Comparison of ENCODE assay signal across 27 cellular contexts in genomic region chr11:35231074-35231473, GRCh38.
DNase-seq lines count a peak whose midpoint lies in the region; TF ChIP-seq lines count a peak whose summit lies in the region.
"Had no signal": no experiment of that assay in that cellular context is flagged by ENCODE, and none has a peak within 500 bp of the region (broad histone marks: within the 10 kb centered on the region; RNA-seq: fewer than 3 reads in every experiment).

No MANE protein-coding gene starts in this region.

- peaks cover 50% of the 10 kb centered on the region for H3K36me3 ChIP-seq in CD4-positive, alpha-beta memory T cell (ENCODE audit: insufficient read depth, low read length)
- H3K36me3 ChIP-seq in neutrophil (peaks cover 35% of the 10 kb centered on the region), esophagus squamous epithelium (peaks cover 0 to 55% (median 12%) of the 10 kb centered on the region in 3 donors)

- 77 to 100% methylated on average over 1 of the region's 1 CpG for WGBS in esophagus squamous epithelium, 2 donors

- H3K27ac ChIP-seq in CD4-positive, alpha-beta memory T cell (ENCODE audit: low read depth, low read length) = no peak overlapping the region
- H3K27ac ChIP-seq in neutrophil (peak overlapping the region; percentile 24), esophagus squamous epithelium (no peak overlapping the region)
- H3K27ac ChIP-seq: BLaER1, brain microvascular endothelial cell, tibial nerve had no signal

- no peak for TF ChIP-seq POLR2A in esophagus squamous epithelium (IDR thresholded peaks at IDR 0.05)

- TF ChIP-seq CTCF in Calu3 (IDR thresholded peaks at IDR 0.05; ENCODE audit: unreplicated experiment) = no peak
- no peak for TF ChIP-seq CTCF in neutrophil (IDR thresholded peaks at IDR 0.05)
- no peak for TF ChIP-seq CTCF in esophagus squamous epithelium (IDR thresholded peaks at IDR 0.05)

- peaks cover 28% of the 10 kb centered on the region for H3K4me1 ChIP-seq in CD4-positive, alpha-beta memory T cell (ENCODE audit: insufficient read depth, low read length)
- H3K4me1 ChIP-seq in neutrophil (ENCODE audit: control insufficient read depth in 1 of 2, insufficient read depth in 1 of 2, low read depth in 1 of 2, low read length in 1 of 2) (peaks cover 43 to 52% of the 10 kb centered on the region in 2 experiments), esophagus squamous epithelium (peaks cover 3 to 13% (median 4%) of the 10 kb centered on the region in 3 donors)

- intact Hi-C loops in CD4-positive, alpha-beta memory T cell (cut with micrococcal nuclease) = no loop called here
- intact Hi-C loops in Calu3 (cut with micrococcal nuclease; ENCODE audit: unreplicated experiment) = loop anchor here (10.0 kb wide), 2 partner anchors 164 to 1574 kb away; no protein-coding TSS in a partner anchor
- intact Hi-C loops in dendritic cell treated with granulocyte-macrophage colony-stimulating factor and Interleukin-4, amounts not matched to agents 40 ng/mL and 50 ng/mL, for 4 days (cut with micrococcal nuclease) = no loop called here
- intact Hi-C loops in esophagus squamous epithelium (cut with DNase I) = no loop called here

- peaks cover 82 to 88% of the 10 kb centered on the region in 2 donors for H3K36me3 Mint-ChIP-seq in CD4-positive, alpha-beta memory T cell
- peaks cover 64% of the 10 kb centered on the region for H3K36me3 Mint-ChIP-seq in Calu3 (ENCODE audit: insufficient read depth, unreplicated experiment)
- H3K36me3 Mint-ChIP-seq in dendritic cell treated with granulocyte-macrophage colony-stimulating factor and Interleukin-4, amounts not matched to agents 40 ng/mL and 50 ng/mL, for 4 days (ENCODE audit: low read depth) = peaks cover 75% of the 10 kb centered on the region

- H3K4me1 Mint-ChIP-seq in CD4-positive, alpha-beta memory T cell = peaks cover 29 to 63% (median 49%) of the 10 kb centered on the region in 4 donors
- H3K4me1 Mint-ChIP-seq in Calu3 (ENCODE audit: low read depth, unreplicated experiment) = peaks cover 53% of the 10 kb centered on the region
- peaks cover 87% of the 10 kb centered on the region for H3K4me1 Mint-ChIP-seq in dendritic cell treated with granulocyte-macrophage colony-stimulating factor and Interleukin-4, amounts not matched to agents 40 ng/mL and 50 ng/mL, for 4 days (ENCODE audit: low read depth)
- H3K4me1 Mint-ChIP-seq: GM23338, WTC11 had no signal

- H3K9me3 Mint-ChIP-seq in CD4-positive, alpha-beta memory T cell = peaks cover 4 to 48% (median 27%) of the 10 kb centered on the region in 8 donors
- no peaks in the 10 kb centered on the region for H3K9me3 Mint-ChIP-seq in Calu3 (ENCODE audit: low read depth, unreplicated experiment)
- H3K9me3 Mint-ChIP-seq in dendritic cell treated with granulocyte-macrophage colony-stimulating factor and Interleukin-4, amounts not matched to agents 40 ng/mL and 50 ng/mL, for 4 days = no peaks in the 10 kb centered on the region
- H3K9me3 Mint-ChIP-seq: GM23338, immature natural killer cell had no signal

- no peaks in the 10 kb centered on the region for H3K27me3 ChIP-seq in CD4-positive, alpha-beta memory T cell (ENCODE audit: insufficient read depth, low read length)
- H3K27me3 ChIP-seq in neutrophil (no peaks in the 10 kb centered on the region), esophagus squamous epithelium (no peaks in the 10 kb centered on the region)
- H3K27me3 ChIP-seq: BLaER1, brain microvascular endothelial cell, stomach, tibial nerve had no signal

- POLR2A ChIA-PET in CD4-positive, alpha-beta memory T cell (lab: Charles Lee; ENCODE audit: partially characterized antibody) = interaction anchor here (1.1 to 1.5 kb wide), 2 partner anchors 12 to 64 kb away, joined by 4 read pairs; no protein-coding TSS in a partner anchor

- no TSS peak for BruUV-seq in Calu3 (replicated peaks; lab: Mats Ljungman, UMichigan)

- no peak for DNase-seq in CD4-positive, alpha-beta memory T cell
- DNase-seq in Calu3 = no peak
- no peak for DNase-seq in DMS153 (lab: John Stamatoyannopoulos, UW)
- no peak for DNase-seq in NCI-H526 (lab: John Stamatoyannopoulos, UW)
- DNase-seq in esophagus squamous epithelium (lab: John Stamatoyannopoulos, UW) = no peak
- DNase-seq: activated T-cell treated with anti-CD3 and anti-CD28 coated beads, Interleukin-2, amount 50 U/mL, for 24 hours; amygdala; brain microvascular endothelial cell; DND-41; immature natural killer cell; KG1; left cardiac atrium; NCI-H1092 treated with DMSO at 0.1 percent for 48 hours; NCI-H187 treated with DMSO at 0.1 percent for 48 hours; NCI-H524 treated with DMSO at 0.1 percent for 48 hours; OCI-M1; right cardiac atrium; stimulated activated CD4-positive, alpha-beta T cell treated with anti-CD3 and anti-CD28 coated beads, Interleukin-1b, Interleukin-23, amount 100 ng/mL, for 48 hours; stomach; T-helper 1 cell had no signal

- peaks cover 0 to 4% of the 10 kb centered on the region in 2 donors for H3K9me3 ChIP-seq in CD4-positive, alpha-beta memory T cell (ENCODE audit: control insufficient read depth in 1 of 2, low read length in 2 of 2)
- H3K9me3 ChIP-seq in neutrophil (no peaks in the 10 kb centered on the region), esophagus squamous epithelium (no peaks in the 10 kb centered on the region)
- H3K9me3 ChIP-seq: BLaER1, stomach had no signal

- no peak overlapping the region for H3K4me3 Mint-ChIP-seq in CD4-positive, alpha-beta memory T cell
- H3K4me3 Mint-ChIP-seq in Calu3 (ENCODE audit: low read depth, unreplicated experiment) = no peak overlapping the region
- H3K4me3 Mint-ChIP-seq in dendritic cell treated with granulocyte-macrophage colony-stimulating factor and Interleukin-4, amounts not matched to agents 40 ng/mL and 50 ng/mL, for 4 days = no peak overlapping the region
- H3K4me3 Mint-ChIP-seq: activated T-cell treated with anti-CD3 and anti-CD28 coated beads, Interleukin-2, amount 50 U/mL, for 24 hours; GM23338; immature natural killer cell; memory B cell; WTC11 had no signal

- CTCF ChIA-PET in CD4-positive, alpha-beta memory T cell (lab: Charles Lee; ENCODE audit: partially characterized antibody) = interaction anchor here (0.6 kb wide), 1 partner anchor 229 kb away, joined by 5 read pairs; no protein-coding TSS in a partner anchor
- CTCF ChIA-PET in Calu3 (lab: Charles Lee) = interaction anchor here (0.7 kb wide), 1 partner anchor 164 kb away, joined by 3 read pairs; no protein-coding TSS in a partner anchor

- no peak overlapping the region for H3K4me3 ChIP-seq in CD4-positive, alpha-beta memory T cell (ENCODE audit: low read length in 2 of 2)
- no peak overlapping the region for H3K4me3 ChIP-seq in neutrophil (ENCODE audit: low read depth in 1 of 2, low read length in 1 of 2)
- no peak overlapping the region for H3K4me3 ChIP-seq in esophagus squamous epithelium
- H3K4me3 ChIP-seq: BLaER1, GM23338, stomach, tibial nerve had no signal

- H3K27me3 Mint-ChIP-seq in CD4-positive, alpha-beta memory T cell = no peaks in the 10 kb centered on the region
- no peaks in the 10 kb centered on the region for H3K27me3 Mint-ChIP-seq in Calu3 (ENCODE audit: unreplicated experiment)
- no peaks in the 10 kb centered on the region for H3K27me3 Mint-ChIP-seq in dendritic cell treated with granulocyte-macrophage colony-stimulating factor and Interleukin-4, amounts not matched to agents 40 ng/mL and 50 ng/mL, for 4 days
- H3K27me3 Mint-ChIP-seq: activated T-cell treated with anti-CD3 and anti-CD28 coated beads, Interleukin-2, amount 50 U/mL, for 24 hours; memory B cell had no signal

- H3K27ac Mint-ChIP-seq in CD4-positive, alpha-beta memory T cell = peak overlapping the region in 6 of 7 donors; percentile 23 to 86 (median 72)
- peak overlapping the region; percentile 48 for H3K27ac Mint-ChIP-seq in Calu3 (ENCODE audit: unreplicated experiment)
- peak overlapping the region; percentile 90 for H3K27ac Mint-ChIP-seq in dendritic cell treated with granulocyte-macrophage colony-stimulating factor and Interleukin-4, amounts not matched to agents 40 ng/mL and 50 ng/mL, for 4 days
- H3K27ac Mint-ChIP-seq: activated T-cell treated with anti-CD3 and anti-CD28 coated beads, Interleukin-2, amount 50 U/mL, for 24 hours; GM23338; memory B cell; WTC11 had no signal
